Comparison of ENCODE assay signal across 21 cellular contexts in genomic region chr20:50924261-50924660, GRCh38. TPM values are rescaled to one million over a fixed set of nuclear protein-coding genes. Genes with fewer than 3 reads are reported as not detected.
A peak's percentile ranks its signal among the peaks of the same experiment; 100 is the strongest.
DNase-seq lines count a peak whose midpoint lies in the region; ATAC-seq, FAIRE-seq and TF ChIP-seq lines count a peak whose summit lies in the region.
"Had no signal": no experiment of that assay in that cellular context is flagged by ENCODE, and none has a peak within 500 bp of the region (broad histone marks: within the 10 kb centered on the region; RNA-seq: fewer than 3 reads in every experiment).

No MANE protein-coding gene starts in this region.

- no peaks in the 10 kb centered on the region for H3K27me3 ChIP-seq in astrocyte (ENCODE audit: insufficient read depth, low read length)
- H3K27me3 ChIP-seq: ascending aorta, foreskin keratinocyte, spleen, uterus had no signal

- FAIRE-seq in astrocyte (lab: Jason Lieb, UNC): no peak
- FAIRE-seq: keratinocyte had no signal

- H3K4me3 ChIP-seq in astrocyte (ENCODE audit: insufficient read depth, low read depth, low read length): no peak overlapping the region
- H3K4me3 ChIP-seq: ascending aorta, spleen, uterus had no signal

- no peak for ATAC-seq in natural killer cell
- ATAC-seq in natural killer cell treated with Interleukin-12 subunit alpha and Interleukin-12 subunit beta and Interleukin-15 and Interleukin-18, amount 100 ng/mL, for 72 hours: no peak
- ATAC-seq in memory B cell (ENCODE audit: low read depth): no peak
- ATAC-seq in stimulated activated naive CD8-positive, alpha-beta T cell treated with anti-CD3 and anti-CD28 coated beads, Interleukin-15, amount 100 ng/mL, for 72 hours: no peak
- ATAC-seq in HG03139 (IDR thresholded peaks at IDR 0.05; ENCODE audit: unreplicated experiment): no peak
- ATAC-seq: foreskin keratinocyte, Right ventricle myocardium inferior had no signal

- H3K4me1 Mint-ChIP-seq in natural killer cell (peaks cover 64 to 72% of the 10 kb centered on the region in 2 donors), astrocyte (ENCODE audit: low read depth, unreplicated experiment) (peaks cover 28% of the 10 kb centered on the region), memory B cell (peaks cover 46% of the 10 kb centered on the region)
- H3K4me1 Mint-ChIP-seq in natural killer cell treated with Interleukin-12 subunit alpha and Interleukin-12 subunit beta and Interleukin-15 and Interleukin-18, amount 100 ng/mL, for 72 hours (ENCODE audit: low read depth in 2 of 2): peaks cover 42 to 65% of the 10 kb centered on the region in 2 donors
- peaks cover 90% of the 10 kb centered on the region for H3K4me1 Mint-ChIP-seq in stimulated activated naive CD8-positive, alpha-beta T cell treated with anti-CD3 and anti-CD28 coated beads, Interleukin-15, amount 100 ng/mL, for 72 hours

- H3K9ac ChIP-seq in astrocyte (ENCODE audit: low read length): no peak overlapping the region
- H3K9ac ChIP-seq: KMS-11 had no signal

- no peak overlapping the region for H3K27ac ChIP-seq in astrocyte (ENCODE audit: low read depth, low read length)
- H3K27ac ChIP-seq: ascending aorta, foreskin keratinocyte, KMS-11, uterus had no signal

- TF ChIP-seq CTCF in natural killer cell (IDR thresholded peaks at IDR 0.05): no peak
- no peak for TF ChIP-seq CTCF in astrocyte (IDR thresholded peaks at IDR 0.05; ENCODE audit: insufficient read depth, low read depth, low read length)

- H3K4me3 Mint-ChIP-seq in natural killer cell (no peak overlapping the region), astrocyte (ENCODE audit: unreplicated experiment) (no peak overlapping the region), memory B cell (no peak overlapping the region)
- no peak overlapping the region for H3K4me3 Mint-ChIP-seq in natural killer cell treated with Interleukin-12 subunit alpha and Interleukin-12 subunit beta and Interleukin-15 and Interleukin-18, amount 100 ng/mL, for 72 hours
- H3K4me3 Mint-ChIP-seq in stimulated activated naive CD8-positive, alpha-beta T cell treated with anti-CD3 and anti-CD28 coated beads, Interleukin-15, amount 100 ng/mL, for 72 hours: no peak overlapping the region

- H3K4me2 ChIP-seq in astrocyte (ENCODE audit: low read length): no peak overlapping the region
- H3K4me2 ChIP-seq: KMS-11 had no signal

- intact Hi-C loops in natural killer cell (cut with micrococcal nuclease): no loop called here

- H3K9me3 Mint-ChIP-seq in natural killer cell (no peaks in the 10 kb centered on the region), astrocyte (ENCODE audit: unreplicated experiment) (no peaks in the 10 kb centered on the region), memory B cell (no peaks in the 10 kb centered on the region)
- H3K9me3 Mint-ChIP-seq in natural killer cell treated with Interleukin-12 subunit alpha and Interleukin-12 subunit beta and Interleukin-15 and Interleukin-18, amount 100 ng/mL, for 72 hours: no peaks in the 10 kb centered on the region
- no peaks in the 10 kb centered on the region for H3K9me3 Mint-ChIP-seq in stimulated activated naive CD8-positive, alpha-beta T cell treated with anti-CD3 and anti-CD28 coated beads, Interleukin-15, amount 100 ng/mL, for 72 hours

- H3K9me3 ChIP-seq in astrocyte (ENCODE audit: insufficient read depth, low read depth, low read length): no peaks in the 10 kb centered on the region
- H3K9me3 ChIP-seq: ascending aorta, spleen, uterus had no signal

- H3K36me3 Mint-ChIP-seq in natural killer cell (no peaks in the 10 kb centered on the region), astrocyte (ENCODE audit: low read depth, unreplicated experiment) (peaks cover 13% of the 10 kb centered on the region), memory B cell (peaks cover 18% of the 10 kb centered on the region)
- H3K36me3 Mint-ChIP-seq in natural killer cell treated with Interleukin-12 subunit alpha and Interleukin-12 subunit beta and Interleukin-15 and Interleukin-18, amount 100 ng/mL, for 72 hours: peaks cover 11% of the 10 kb centered on the region

- peaks cover 17% of the 10 kb centered on the region for H3K4me1 ChIP-seq in astrocyte (ENCODE audit: insufficient read depth, low read length)

- no peaks in the 10 kb centered on the region for H3K27me3 Mint-ChIP-seq in natural killer cell (ENCODE audit: low read depth in 2 of 2)
- no peaks in the 10 kb centered on the region for H3K27me3 Mint-ChIP-seq in natural killer cell treated with Interleukin-12 subunit alpha and Interleukin-12 subunit beta and Interleukin-15 and Interleukin-18, amount 100 ng/mL, for 72 hours
- H3K27me3 Mint-ChIP-seq in astrocyte (ENCODE audit: low read depth, unreplicated experiment): no peaks in the 10 kb centered on the region
- no peaks in the 10 kb centered on the region for H3K27me3 Mint-ChIP-seq in memory B cell
- no peaks in the 10 kb centered on the region for H3K27me3 Mint-ChIP-seq in stimulated activated naive CD8-positive, alpha-beta T cell treated with anti-CD3 and anti-CD28 coated beads, Interleukin-15, amount 100 ng/mL, for 72 hours

- peaks cover 96% of the 10 kb centered on the region for H4K20me1 ChIP-seq in astrocyte (ENCODE audit: insufficient read depth, low read length)

- peaks cover 100% of the 10 kb centered on the region for H3K79me2 ChIP-seq in astrocyte (ENCODE audit: insufficient read depth, low read length)

- H2AFZ ChIP-seq in astrocyte (ENCODE audit: low read depth, low read length): no peak overlapping the region

- DNase-seq in natural killer cell (no peak), astrocyte (ENCODE audit: low read depth) (no peak), memory B cell (ENCODE audit: low spot score in 2 of 2) (no peak), NOMO-1 treated with DMSO at 0.1 percent for 48 hours (lab: John Stamatoyannopoulos, UW; ENCODE audit: unreplicated experiment) (no peak), GM19240 (ENCODE audit: insufficient read length, low spot score) (no peak)
- DNase-seq in natural killer cell treated with Interleukin-12 subunit alpha and Interleukin-12 subunit beta and Interleukin-15 and Interleukin-18, amount 100 ng/mL, for 72 hours (ENCODE audit: low spot score): no peak
- no peak for DNase-seq in stimulated activated naive CD8-positive, alpha-beta T cell treated with anti-CD3 and anti-CD28 coated beads, Interleukin-15, amount 100 ng/mL, for 72 hours
- DNase-seq: activated CD4-positive, alpha-beta T cell treated with anti-CD3 and anti-CD28 coated beads, Interleukin-2, amount 50 U/mL, for 1 hour; foreskin keratinocyte; hippocampal formation; mesendoderm; NCI-H1092; NCI-H524 treated with DMSO at 0.1 percent for 48 hours; spleen; substantia nigra; uterus had no signal

- H3K27ac Mint-ChIP-seq in natural killer cell (peak overlapping the region; percentile 27 to 69), astrocyte (ENCODE audit: unreplicated experiment) (peak overlapping the region; percentile 12), memory B cell (peak overlapping the region; percentile 95)
- peak overlapping the region in 1 of 2 donors; percentile 23 for H3K27ac Mint-ChIP-seq in natural killer cell treated with Interleukin-12 subunit alpha and Interleukin-12 subunit beta and Interleukin-15 and Interleukin-18, amount 100 ng/mL, for 72 hours
- no peak overlapping the region for H3K27ac Mint-ChIP-seq in stimulated activated naive CD8-positive, alpha-beta T cell treated with anti-CD3 and anti-CD28 coated beads, Interleukin-15, amount 100 ng/mL, for 72 hours

- peaks cover 30% of the 10 kb centered on the region for H3K36me3 ChIP-seq in astrocyte (ENCODE audit: insufficient read depth, low read length)
- H3K36me3 ChIP-seq: uterus had no signal

RNA-seq across cellular contexts. Expression of gene ADNP, which starts 7.0 kb away (rescaled TPM):
- total RNA-seq in natural killer cell (10 to 100 TPM; 56.8 to 75.8 (median 66.8) TPM), astrocyte (63.9 and 72.1 TPM in 2 replicates)
- total RNA-seq in natural killer cell treated with Interleukin-12 subunit alpha and Interleukin-12 subunit beta and Interleukin-15 and Interleukin-18, amount 100 ng/mL, for 72 hours: 10 to 100 TPM; 55.0 to 81.8 TPM

RNA-seq across cellular contexts. Expression of gene DPM1, which starts 34.1 kb away (rescaled TPM):
- total RNA-seq in natural killer cell (10 to 100 TPM; 21.2 to 26.1 (median 25.6) TPM), astrocyte (57.9 and 63.4 TPM in 2 replicates)
- total RNA-seq in natural killer cell treated with Interleukin-12 subunit alpha and Interleukin-12 subunit beta and Interleukin-15 and Interleukin-18, amount 100 ng/mL, for 72 hours: 10 to 100 TPM; 42.0 to 49.5 TPM

RNA-seq across cellular contexts. Expression of gene MOCS3, which starts 34.4 kb away (rescaled TPM):
- 1 to 10 TPM; 2.2 to 2.5 (median 2.3) TPM for total RNA-seq in natural killer cell
- total RNA-seq in natural killer cell treated with Interleukin-12 subunit alpha and Interleukin-12 subunit beta and Interleukin-15 and Interleukin-18, amount 100 ng/mL, for 72 hours: 1 to 10 TPM; 5.7 to 5.9 TPM
- 5.8 and 6.3 TPM in 2 replicates for total RNA-seq in astrocyte

Comparison
In these comparisons a context has a peak if more than half of its experiments do, and no peak if none do; other contexts are left out.
1. H3K27ac Mint-ChIP-seq: peak in natural killer cell (2 of 2), astrocyte (single experiment) and memory B cell (single experiment); none in stimulated activated naive CD8-positive, alpha-beta T cell treated with anti-CD3 and anti-CD28 coated beads, Interleukin-15, amount 100 ng/mL, for 72 hours (0 of 2).